Comparison of ENCODE assay signal across 32 cellular contexts in the genomic region with DNA sequence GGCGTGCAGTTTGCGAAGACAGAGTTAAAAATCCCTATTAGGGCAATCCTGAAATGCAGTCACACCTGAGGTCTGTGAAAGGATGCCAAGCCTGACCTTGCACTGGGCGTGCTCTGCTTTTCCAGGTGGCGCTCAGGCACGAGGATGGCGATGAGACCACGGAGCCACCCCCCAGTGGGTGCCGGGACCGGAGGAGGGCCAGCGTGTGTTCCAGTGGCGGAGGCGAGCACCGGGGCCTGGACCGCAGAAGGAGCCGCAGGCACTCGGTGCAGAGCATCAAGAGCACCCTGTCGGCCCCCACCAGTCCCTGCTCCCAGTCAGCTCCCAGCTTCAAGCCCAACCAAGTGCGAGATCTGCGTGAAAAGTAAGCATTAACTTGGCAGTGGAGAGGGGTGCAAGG.
"Had no signal": no experiment of that assay in that cellular context is flagged by ENCODE, and none has a peak within 500 bp of the region (broad histone marks: within the 10 kb centered on the region; RNA-seq: fewer than 3 reads in every experiment).

No MANE protein-coding gene starts in this region.

- H3K27me3 ChIP-seq: adrenal gland, ascending aorta had no signal

- H3K4me1 ChIP-seq: adrenal gland had no signal

- H3K4me3 ChIP-seq: adrenal gland, ascending aorta had no signal

- DNase-seq: activated B cell treated with CpG ODN at 0.5 μM for 24 hours; activated CD4-positive, alpha-beta memory T cell treated with anti-CD3 and anti-CD28 coated beads for 36 hours; activated CD4-positive, alpha-beta T cell treated with anti-CD3 and anti-CD28 coated beads for 4 hours; activated CD4-positive, alpha-beta T cell treated with anti-CD3 and anti-CD28 coated beads, Interleukin-2, amount 10 ng/mL, durations not matched to agents 24 days and 14 days; activated CD4-positive, alpha-beta T cell treated with anti-CD3 and anti-CD28 coated beads, Interleukin-2, amount 50 U/mL, for 1 hour; activated CD4-positive, alpha-beta T cell treated with anti-CD3 and anti-CD28 coated beads, Interleukin-2, amount 50 U/mL, for 4 hours; activated CD4-positive, CD25-positive, alpha-beta regulatory T cell treated with anti-CD3 and anti-CD28 coated beads, Interleukin-2, amount 50 U/mL, for 72 hours; activated CD8-positive, alpha-beta memory T cell treated with anti-CD3 and anti-CD28 coated beads, Interleukin-2, amount 50 U/mL, for 4 hours; activated CD8-positive, alpha-beta T cell treated with anti-CD3 and anti-CD28 coated beads for 36 hours; activated effector memory CD4-positive, alpha-beta T cell treated with anti-CD3 and anti-CD28 coated beads, Interleukin-2, amount 50 U/mL, for 16 hours; activated gamma-delta T cell treated with Interleukin-2 at 50 U/mL for 16 hours; activated naive CD4-positive, alpha-beta T cell; activated naive CD4-positive, alpha-beta T cell treated with anti-CD3 and anti-CD28 coated beads for 36 hours; activated naive CD4-positive, alpha-beta T cell treated with anti-CD3 and anti-CD28 coated beads, Interleukin-2, amount 50 U/mL, for 16 hours; activated naive CD8-positive, alpha-beta T cell treated with anti-CD3 and anti-CD28 coated beads for 36 hours; activated T-cell treated with anti-CD3 and anti-CD28 coated beads for 4 hours; activated T-cell treated with anti-CD3 and anti-CD28 coated beads, Interleukin-2, amount 50 U/mL, for 1 hour; activated T-cell treated with anti-CD3 and anti-CD28 coated beads, Interleukin-2, amount 50 U/mL, for 4 hours; activated T-cell treated with anti-CD3 and anti-CD28 coated beads, Interleukin-2, amount 50 U/mL, for 72 hours; adrenal gland; amniotic stem cell; caudate nucleus; cerebellar nuclear complex; SW 1271; T-helper 1 cell; T-helper 2 cell; T-helper 9 cell had no signal

- H3K27ac ChIP-seq: adrenal gland, ascending aorta, VCaP had no signal

- ATAC-seq: activated CD8-positive, alpha-beta T cell treated with anti-CD3 and anti-CD28 coated beads for 36 hours; activated naive CD4-positive, alpha-beta T cell treated with anti-CD3 and anti-CD28 coated beads, Interleukin-2, amount 50 U/mL, for 72 hours; activated T-cell treated with anti-CD3 and anti-CD28 coated beads, Interleukin-2, amount 50 U/mL, for 4 hours; activated T-cell treated with anti-CD3 and anti-CD28 coated beads, Interleukin-2, amount 50 U/mL, for 72 hours; activated T-helper 17 cell treated with anti-CD3 and anti-CD28 coated beads, Interleukin-2, amount 50 U/mL, for 72 hours had no signal

- FAIRE-seq: TTC549 had no signal

- H3K36me3 ChIP-seq: adrenal gland had no signal

- H3K9me3 ChIP-seq: adrenal gland, ascending aorta had no signal
